23 cellular contexts compared by ENCODE assay signal in the genomic region with DNA sequence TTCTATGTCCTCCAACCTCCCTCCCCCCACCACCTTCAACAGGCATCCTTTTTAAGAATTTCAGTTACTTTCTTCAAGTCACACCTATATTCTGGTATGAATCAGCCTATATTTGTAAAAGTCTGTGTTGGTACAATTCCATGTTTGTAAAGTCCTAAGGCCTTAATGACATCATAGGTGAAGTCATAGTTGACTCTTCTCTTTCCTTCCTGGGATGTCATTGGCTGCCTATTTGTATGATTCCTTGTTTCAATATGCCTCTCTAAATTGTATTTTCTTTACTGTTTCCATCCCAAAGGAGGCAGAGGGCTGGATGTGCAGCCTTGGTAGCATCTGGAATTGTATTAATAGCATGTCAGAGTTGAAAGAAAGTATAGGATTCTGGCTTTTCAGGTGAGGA. TPM values are rescaled to one million over a fixed set of nuclear protein-coding genes. Genes with fewer than 3 reads are reported as not detected.
DNase-seq lines count a peak whose midpoint lies in the region; ATAC-seq, FAIRE-seq and TF ChIP-seq lines count a peak whose summit lies in the region.
"Had no signal": no experiment of that assay in that cellular context is flagged by ENCODE, and none has a peak within 500 bp of the region (broad histone marks: within the 10 kb centered on the region; RNA-seq: fewer than 3 reads in every experiment).

No MANE protein-coding gene starts in this region.

- peak overlapping the region; percentile 88 for H3K27ac Mint-ChIP-seq in astrocyte (ENCODE audit: unreplicated experiment)
- H3K27ac Mint-ChIP-seq: B cell; CD4-positive, CD25-positive, alpha-beta regulatory T cell; CD8-positive, alpha-beta T cell had no signal

- FAIRE-seq in HepG2 (lab: Jason Lieb, UNC) (no peak), astrocyte (lab: Jason Lieb, UNC) (no peak)
- FAIRE-seq: A204.1, G401.6, GM12892, GM19239, H1 had no signal

- peaks cover 23% of the 10 kb centered on the region for H3K4me1 Mint-ChIP-seq in astrocyte (ENCODE audit: low read depth, unreplicated experiment)
- H3K4me1 Mint-ChIP-seq in activated T-cell treated with anti-CD3 and anti-CD28 coated beads, Interleukin-2, amount 50 U/mL, for 4 hours (ENCODE audit: low read depth): no peaks in the 10 kb centered on the region
- H3K4me1 Mint-ChIP-seq: B cell; CD4-positive, CD25-positive, alpha-beta regulatory T cell had no signal

- TF ChIP-seq EP300 in HepG2 (IDR thresholded peaks at IDR 0.05; ENCODE audit: low read depth in 2 of 2, low read length in 2 of 2) (no peak), HepG2 (CRISPR knock-in tag; IDR thresholded peaks at IDR 0.05; ENCODE audit: borderline replicate concordance) (no peak)

- CTCF ChIA-PET in HepG2 (lab: Yijun Ruan, JAX; ENCODE audit: low intra/inter-chr PET ratio, low total read pairs): no interaction called here

- intact Hi-C loops in HepG2 (cut with micrococcal nuclease; ENCODE audit: unreplicated experiment) (no loop called here), right lobe of liver (cut with DNase I) (no loop called here)

- H3K9me3 ChIP-seq in HepG2 (ENCODE audit: low read length) (no peaks in the 10 kb centered on the region), right lobe of liver (no peaks in the 10 kb centered on the region), astrocyte (ENCODE audit: insufficient read depth, low read depth, low read length) (no peaks in the 10 kb centered on the region)
- H3K9me3 ChIP-seq: BLaER1, Caco-2 had no signal

- no peaks in the 10 kb centered on the region for H3K4me1 ChIP-seq in HepG2 (ENCODE audit: insufficient read depth, low read length)
- no peaks in the 10 kb centered on the region for H3K4me1 ChIP-seq in right lobe of liver
- peaks cover 3% of the 10 kb centered on the region for H3K4me1 ChIP-seq in astrocyte (ENCODE audit: insufficient read depth, low read length)
- H3K4me1 ChIP-seq: BLaER1, Caco-2 had no signal

- no peak overlapping the region for H2AFZ ChIP-seq in HepG2 (ENCODE audit: low read length)
- no peak overlapping the region for H2AFZ ChIP-seq in astrocyte (ENCODE audit: low read depth, low read length)
- H2AFZ ChIP-seq: GM23248 had no signal

- POLR2A ChIA-PET in HepG2 (lab: Yijun Ruan, JAX): no interaction called here

- H3K36me3 ChIP-seq in HepG2 (replicated peaks in 1 of 2; ENCODE audit: control insufficient read depth in 1 of 2, insufficient read depth in 2 of 2, low read length in 2 of 2) (no peaks in the 10 kb centered on the region), right lobe of liver (no peaks in the 10 kb centered on the region), astrocyte (ENCODE audit: insufficient read depth, low read length) (no peaks in the 10 kb centered on the region)
- H3K36me3 ChIP-seq: BLaER1 had no signal

- no peaks in the 10 kb centered on the region for H3K36me3 Mint-ChIP-seq in astrocyte (ENCODE audit: low read depth, unreplicated experiment)
- no peaks in the 10 kb centered on the region for H3K36me3 Mint-ChIP-seq in activated T-cell treated with anti-CD3 and anti-CD28 coated beads, Interleukin-2, amount 50 U/mL, for 4 hours (ENCODE audit: insufficient read depth)
- H3K36me3 Mint-ChIP-seq: CD4-positive, CD25-positive, alpha-beta regulatory T cell; CD8-positive, alpha-beta T cell had no signal

- no peak for TF ChIP-seq POLR2A in HepG2 (IDR thresholded peaks at IDR 0.05; ENCODE audit: insufficient read depth in 1 of 2, low read depth in 2 of 2, low read length in 2 of 2)
- no peak for TF ChIP-seq POLR2A in right lobe of liver (IDR thresholded peaks at IDR 0.05)

- DNase-seq in HepG2 (ENCODE audit: low spot score) (no peak), right lobe of liver (no peak), astrocyte (ENCODE audit: low read depth) (no peak), kidney tubule cell (ENCODE audit: low spot score) (peak; percentile 24)
- no peak for DNase-seq in activated T-cell treated with anti-CD3 and anti-CD28 coated beads, Interleukin-2, amount 50 U/mL, for 4 hours
- DNase-seq: Caco-2; CD4-positive, CD25-positive, alpha-beta regulatory T cell; CD8-positive, alpha-beta T cell; DMS153; DND-41; GM23248; H7; HCEC 1CT had no signal

- in situ Hi-C loops in HepG2 (cut with HindIII; ENCODE audit: extremely low pct_ligation_motif_present, low pct_unique_long_range_greater_than_20kb): no loop called here

- no peaks in the 10 kb centered on the region for H3K9me3 Mint-ChIP-seq in astrocyte (ENCODE audit: unreplicated experiment)
- no peaks in the 10 kb centered on the region for H3K9me3 Mint-ChIP-seq in activated T-cell treated with anti-CD3 and anti-CD28 coated beads, Interleukin-2, amount 50 U/mL, for 4 hours
- H3K9me3 Mint-ChIP-seq: CD4-positive, CD25-positive, alpha-beta regulatory T cell; CD8-positive, alpha-beta T cell had no signal

- TF ChIP-seq RAD21 in HepG2 (CRISPR knock-in tag; IDR thresholded peaks at IDR 0.05): no peak

- TF ChIP-seq CTCF in HepG2 (CRISPR knock-in tag; IDR thresholded peaks at IDR 0.05): no peak
- no peak for TF ChIP-seq CTCF in right lobe of liver (IDR thresholded peaks at IDR 0.05)
- no peak for TF ChIP-seq CTCF in astrocyte (IDR thresholded peaks at IDR 0.05; ENCODE audit: insufficient read depth, low read depth, low read length)

- H3K9ac ChIP-seq in HepG2 (ENCODE audit: insufficient read depth, low read depth, low read length) (no peak overlapping the region), astrocyte (ENCODE audit: low read length) (no peak overlapping the region)
- H3K9ac ChIP-seq: BLaER1, GM23248 had no signal

- no peaks in the 10 kb centered on the region for H3K79me2 ChIP-seq in HepG2 (ENCODE audit: insufficient read depth, low read length)
- H3K79me2 ChIP-seq in astrocyte (ENCODE audit: insufficient read depth, low read length): no peaks in the 10 kb centered on the region

- BruUV-seq in HepG2 (replicated peaks; lab: Mats Ljungman, UMichigan): no TSS peak

- H3K27ac ChIP-seq in HepG2 (ENCODE audit: extremely low read length, insufficient read depth, low read length): no peak overlapping the region
- H3K27ac ChIP-seq in right lobe of liver: no peak overlapping the region
- H3K27ac ChIP-seq in astrocyte (ENCODE audit: low read depth, low read length): no peak overlapping the region
- H3K27ac ChIP-seq: 22Rv1, BLaER1, C4-2B, GM23248 had no signal

- no peaks in the 10 kb centered on the region for H3K27me3 ChIP-seq in HepG2 (ENCODE audit: control insufficient read depth in 1 of 2, insufficient read depth in 2 of 2, low read length in 2 of 2)
- H3K27me3 ChIP-seq in right lobe of liver: no peaks in the 10 kb centered on the region
- no peaks in the 10 kb centered on the region for H3K27me3 ChIP-seq in astrocyte (ENCODE audit: insufficient read depth, low read length)
- H3K27me3 ChIP-seq: BLaER1 had no signal

- no peak overlapping the region for H3K4me3 Mint-ChIP-seq in astrocyte (ENCODE audit: unreplicated experiment)
- no peak overlapping the region for H3K4me3 Mint-ChIP-seq in activated T-cell treated with anti-CD3 and anti-CD28 coated beads, Interleukin-2, amount 50 U/mL, for 4 hours
- H3K4me3 Mint-ChIP-seq: B cell; CD4-positive, CD25-positive, alpha-beta regulatory T cell; CD8-positive, alpha-beta T cell had no signal

- H4K20me1 ChIP-seq in HepG2 (ENCODE audit: insufficient read depth, low read length) (no peaks in the 10 kb centered on the region), astrocyte (ENCODE audit: insufficient read depth, low read length) (no peaks in the 10 kb centered on the region)
- H4K20me1 ChIP-seq: BLaER1 had no signal

- ATAC-seq in HepG2: no peak
- ATAC-seq in right lobe of liver: no peak
- ATAC-seq in esophagus mucosa: no peak
- no peak for ATAC-seq in activated T-cell treated with anti-CD3 and anti-CD28 coated beads, Interleukin-2, amount 50 U/mL, for 4 hours
- ATAC-seq: CD8-positive, alpha-beta T cell had no signal

- H3K27me3 Mint-ChIP-seq in astrocyte (ENCODE audit: low read depth, unreplicated experiment): no peaks in the 10 kb centered on the region
- no peaks in the 10 kb centered on the region for H3K27me3 Mint-ChIP-seq in activated T-cell treated with anti-CD3 and anti-CD28 coated beads, Interleukin-2, amount 50 U/mL, for 4 hours (ENCODE audit: low read depth)
- H3K27me3 Mint-ChIP-seq: B cell had no signal

- H3K4me2 ChIP-seq in HepG2 (ENCODE audit: low read depth, low read length) (no peak overlapping the region), astrocyte (ENCODE audit: low read length) (no peak overlapping the region)
- H3K4me2 ChIP-seq: BLaER1 had no signal

- H3K4me3 ChIP-seq in HepG2 (replicated peaks in 1 of 3; ENCODE audit: insufficient read depth in 1 of 3, low read depth in 2 of 3, low read length in 3 of 3) (no peak overlapping the region), right lobe of liver (no peak overlapping the region), astrocyte (ENCODE audit: insufficient read depth, low read depth, low read length) (no peak overlapping the region)
- H3K4me3 ChIP-seq: BLaER1, GM23248 had no signal

RNA-seq across cellular contexts. Expression of a gene that starts 56.5 kb away (rescaled TPM):
- total RNA-seq in HepG2 (2016; rRNA removed; fragmentation: Illumina TruSeq; extraction: Trizol): 0.09 TPM in 1 of 2 replicates, not detected in the other
- total RNA-seq in HepG2 (2016; cell fraction: cytosol; rRNA removed; fragmentation: Illumina TruSeq; extraction: Trizol; ENCODE audit: low read depth): not detected in 2 replicates
- total RNA-seq in HepG2 (2016; cell fraction: insoluble cytoplasmic fraction; rRNA removed; fragmentation: Illumina TruSeq; extraction: Trizol): 0.10 and 0.24 TPM in 2 replicates
- 0.03 TPM in 1 of 2 replicates, not detected in the other for total RNA-seq in HepG2 (2016; cell fraction: membrane; rRNA removed; fragmentation: Illumina TruSeq; extraction: Trizol)
- total RNA-seq in HepG2 (2016; cell fraction: nucleus; rRNA removed; fragmentation: Illumina TruSeq; extraction: Trizol): 0.16 and 0.19 TPM in 2 replicates
- polyA plus RNA-seq in HepG2 (2011; rRNA removed): 0.01 and 0.04 TPM in 2 replicates
- polyA plus RNA-seq in HepG2 (2011; cell fraction: cytosol; rRNA removed): 0.01 and 0.05 TPM in 2 replicates
- not detected in 2 replicates for polyA plus RNA-seq in HepG2 (2011; cell fraction: nucleus; rRNA removed)
- 0.04 and 0.11 TPM in 2 replicates for polyA plus RNA-seq in HepG2 (2012)
- 0.02 TPM in 1 of 2 replicates, not detected in the other for polyA plus RNA-seq in HepG2 (2016; cell fraction: cytosol; fragmentation: Illumina TruSeq; extraction: Trizol; ENCODE audit: low read depth)
- 0.07 TPM in 1 of 2 replicates, not detected in the other for polyA plus RNA-seq in HepG2 (2016; cell fraction: insoluble cytoplasmic fraction; fragmentation: Illumina TruSeq; extraction: Trizol; ENCODE audit: low read depth)
- polyA plus RNA-seq in HepG2 (2016; cell fraction: membrane; fragmentation: Illumina TruSeq; extraction: Trizol; ENCODE audit: low read depth): 0.13 TPM in 1 of 2 replicates, not detected in the other
- polyA plus RNA-seq in HepG2 (2016; cell fraction: nucleus; fragmentation: Illumina TruSeq; extraction: Trizol; ENCODE audit: insufficient read depth, low read depth): 0.12 TPM in 1 of 2 replicates, not detected in the other
- 0.06 TPM in 1 of 2 replicates, not detected in the other for polyA minus RNA-seq in HepG2 (2011; rRNA and poly(A)+ RNA removed; ENCODE audit: low replicate concordance)
- polyA minus RNA-seq in HepG2 (2011; cell fraction: cytosol; rRNA and poly(A)+ RNA removed): not detected in 2 replicates
- polyA minus RNA-seq in HepG2 (2011; cell fraction: nucleus; rRNA and poly(A)+ RNA removed): not detected in 2 replicates
- 10 to 100 TPM in 4 of 6 experiments, 1 to 10 TPM in 2; 7.5 to 28.7 (median 14.0) TPM for total RNA-seq in right lobe of liver
- 2.4 and 3.0 TPM in 2 replicates for total RNA-seq in astrocyte
- 1.4 TPM for total RNA-seq in esophagus mucosa
- total RNA-seq in activated T-cell treated with anti-CD3 and anti-CD28 coated beads, Interleukin-2, amount 50 U/mL, for 4 hours: not detected
- total RNA-seq: B cell; CD4-positive, CD25-positive, alpha-beta regulatory T cell; CD8-positive, alpha-beta T cell; GM23248 had no signal
- polyA plus RNA-seq: CD4-positive, CD25-positive, alpha-beta regulatory T cell; GM23248 had no signal
